In genomic region chr17:37640016-37640415, GRCh38 we compare ENCODE assay signal across 1 cellular context.
TF ChIP-seq lines count a peak whose summit lies in the region.

No MANE protein-coding gene starts in this region.

TF ChIP-seq in endothelial cell of umbilical vein, 7 proteins besides CTCF, POLR2A, EP300 and RAD21:
- TF ChIP-seq GATA2 (IDR thresholded peaks at IDR 0.05; ENCODE audit: insufficient read depth, insufficient read length, low read depth, low read length) = no peak
- TF ChIP-seq POLR2AphosphoS5 (IDR thresholded peaks at IDR 0.05; ENCODE audit: insufficient read depth, low read depth, low read length) = no peak
- TF ChIP-seq FOS (IDR thresholded peaks at IDR 0.05; ENCODE audit: borderline replicate concordance, insufficient read depth, low read length) = no peak
- no peak for TF ChIP-seq EZH2 (IDR thresholded peaks at IDR 0.05; ENCODE audit: borderline replicate concordance, low read depth, low read length, severe bottlenecking)
- TF ChIP-seq JUN (IDR thresholded peaks at IDR 0.05; ENCODE audit: borderline replicate concordance, insufficient read depth, insufficient read length, low read depth) = no peak
- no peak for TF ChIP-seq MYC (IDR thresholded peaks at IDR 0.05; ENCODE audit: low read depth, low read length)
- no peak for TF ChIP-seq MAX (IDR thresholded peaks at IDR 0.05; ENCODE audit: insufficient read depth, insufficient read length)
